In genomic region chr10:132939378-132939955, GRCh38 we compare ENCODE assay signal across 25 cellular contexts. TPM values are rescaled to one million over a fixed set of nuclear protein-coding genes. Genes with fewer than 3 reads are reported as not detected.
"Had no signal": no experiment of that assay in that cellular context is flagged by ENCODE, and none has a peak within 500 bp of the region (broad histone marks: within the 10 kb centered on the region; RNA-seq: fewer than 3 reads in every experiment).

No MANE protein-coding gene starts in this region.

- H3K27ac Mint-ChIP-seq: activated CD8-positive, alpha-beta memory T cell treated with anti-CD3 and anti-CD28 coated beads, Interleukin-2, amount 10 ng/mL, durations not matched to agents 7 days and 5 days; activated CD8-positive, alpha-beta T cell treated with anti-CD3 and anti-CD28 coated beads, Interleukin-2, amount 10 ng/mL, durations not matched to agents 7 days and 5 days; activated naive CD4-positive, alpha-beta T cell treated with anti-CD3 and anti-CD28 coated beads, Interleukin-2, amount 50 U/mL, for 72 hours; activated T-cell treated with anti-CD3 and anti-CD28 coated beads, Interleukin-2, amount 50 U/mL, for 72 hours had no signal

- H3K27ac ChIP-seq: adrenal gland, ascending aorta, cardiac muscle cell, heart left ventricle, left ventricle myocardium inferior, parathyroid adenoma, right atrium auricular region, testis, transverse colon had no signal

- H3K79me2 ChIP-seq: parathyroid adenoma had no signal

- H2AFZ ChIP-seq: parathyroid adenoma had no signal

- H3K4me3 ChIP-seq: adrenal gland, ascending aorta, cardiac muscle cell, heart left ventricle, left ventricle myocardium inferior, right atrium auricular region, smooth muscle cell, testis, transverse colon had no signal

- H3K36me3 Mint-ChIP-seq: activated CD8-positive, alpha-beta memory T cell treated with anti-CD3 and anti-CD28 coated beads, Interleukin-2, amount 10 ng/mL, durations not matched to agents 7 days and 5 days; activated naive CD4-positive, alpha-beta T cell treated with anti-CD3 and anti-CD28 coated beads, Interleukin-2, amount 50 U/mL, for 72 hours; brain had no signal

- H3K9ac ChIP-seq: parathyroid adenoma had no signal

- H3K36me3 ChIP-seq: adrenal gland, ascending aorta, cardiac muscle cell, heart left ventricle, left ventricle myocardium inferior, right atrium auricular region, transverse colon had no signal

- H3K4me3 Mint-ChIP-seq: activated CD4-positive, alpha-beta T cell treated with anti-CD3 and anti-CD28 coated beads, Interleukin-2, amount 10 ng/mL, durations not matched to agents 7 days and 5 days; activated CD8-positive, alpha-beta memory T cell treated with anti-CD3 and anti-CD28 coated beads, Interleukin-2, amount 10 ng/mL, durations not matched to agents 7 days and 5 days; activated CD8-positive, alpha-beta T cell treated with anti-CD3 and anti-CD28 coated beads, Interleukin-2, amount 10 ng/mL, durations not matched to agents 7 days and 5 days; activated T-cell treated with anti-CD3 and anti-CD28 coated beads, Interleukin-2, amount 50 U/mL, for 72 hours had no signal

- DNase-seq: activated CD4-positive, alpha-beta T cell treated with anti-CD3 and anti-CD28 coated beads for 1 hour; activated naive CD4-positive, alpha-beta T cell; cortex of kidney; kidney glomerular epithelial cell; left ventricle myocardium inferior; mammary epithelial cell; stimulated activated naive CD4-positive, alpha-beta T cell had no signal

- H3K9me3 ChIP-seq: adrenal gland, ascending aorta, heart left ventricle, left ventricle myocardium inferior, right atrium auricular region, testis, transverse colon had no signal

- H3K27me3 ChIP-seq: testis had no signal

- H3K9me3 Mint-ChIP-seq: activated CD4-positive, alpha-beta T cell treated with anti-CD3 and anti-CD28 coated beads, Interleukin-2, amount 10 ng/mL, durations not matched to agents 7 days and 5 days; activated naive CD4-positive, alpha-beta T cell treated with anti-CD3 and anti-CD28 coated beads, Interleukin-2, amount 50 U/mL, for 72 hours; activated T-cell treated with anti-CD3 and anti-CD28 coated beads, Interleukin-2, amount 50 U/mL, for 72 hours had no signal

- FAIRE-seq: endothelial cell of umbilical vein, urothelium cell line had no signal

- H3K4me1 ChIP-seq: ascending aorta had no signal

RNA-seq across cellular contexts. Expression of gene CFAP46, which starts 2.9 kb away (rescaled TPM):
- total RNA-seq: activated CD4-positive, alpha-beta T cell treated with anti-CD3 and anti-CD28 coated beads, Interleukin-2, amount 10 ng/mL, durations not matched to agents 7 days and 5 days; activated CD8-positive, alpha-beta memory T cell treated with anti-CD3 and anti-CD28 coated beads, Interleukin-2, amount 10 ng/mL, durations not matched to agents 7 days and 5 days; activated CD8-positive, alpha-beta T cell treated with anti-CD3 and anti-CD28 coated beads, Interleukin-2, amount 10 ng/mL, durations not matched to agents 7 days and 5 days; ascending aorta; transverse colon had no signal
- polyA plus RNA-seq: mammary epithelial cell; naive thymus-derived CD4-positive, alpha-beta T cell had no signal
